Comparison of ENCODE assay signal across 22 cellular contexts in the genomic region with DNA sequence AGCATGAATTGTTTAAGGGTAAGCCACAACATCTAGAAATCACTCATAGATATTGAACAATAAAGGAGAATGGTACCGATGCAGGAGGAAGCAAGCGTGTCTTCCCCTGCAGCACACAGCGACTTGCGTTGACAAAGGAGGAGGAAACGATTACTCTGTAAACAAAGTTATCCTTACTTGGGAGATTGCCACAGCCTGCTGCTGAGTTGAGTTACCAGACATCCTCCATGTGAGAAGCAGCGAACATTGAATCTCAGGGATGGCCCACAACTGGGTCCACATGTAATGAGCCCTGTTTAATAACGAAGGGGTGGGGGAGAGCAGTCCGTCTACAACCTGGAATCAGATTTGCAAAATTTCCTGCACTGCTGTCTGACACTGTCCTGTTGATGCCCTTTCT. TPM values are rescaled to one million over a fixed set of nuclear protein-coding genes. Genes with fewer than 3 reads are reported as not detected.
A peak's percentile ranks its signal among the peaks of the same experiment; 100 is the strongest.
DNase-seq lines count a peak whose midpoint lies in the region; ATAC-seq and TF ChIP-seq lines count a peak whose summit lies in the region.
"Had no signal": no experiment of that assay in that cellular context is flagged by ENCODE, and none has a peak within 500 bp of the region (broad histone marks: within the 10 kb centered on the region; RNA-seq: fewer than 3 reads in every experiment).

No MANE protein-coding gene starts in this region.

- H3K4me3 Mint-ChIP-seq in activated naive CD4-positive, alpha-beta T cell treated with anti-CD3 and anti-CD28 coated beads, Interleukin-2, amount 10 ng/mL, durations not matched to agents 7 days and 5 days = no peak overlapping the region
- H3K4me3 Mint-ChIP-seq in activated T-helper 17 cell treated with anti-CD3 and anti-CD28 coated beads, Interleukin-2, amount 50 U/mL, for 72 hours = no peak overlapping the region
- no peak overlapping the region for H3K4me3 Mint-ChIP-seq in stimulated activated naive B cell treated with anti-CD40 and anti-IgM and Interleukin-4, amounts not matched to agents 10 μg/mL and 1 μg/mL and 100 μg/mL, for 72 hours
- H3K4me3 Mint-ChIP-seq: GM23338; memory B cell; stimulated activated memory B cell treated with anti-CD40 and anti-IgM and Interleukin-4, amounts not matched to agents 10 μg/mL and 1 μg/mL and 100 μg/mL, for 72 hours had no signal

- H3K4me1 ChIP-seq in gastrocnemius medialis = peaks cover 30 to 32% of the 10 kb centered on the region in 2 donors

- H3K4me3 ChIP-seq in gastrocnemius medialis = no peak overlapping the region
- H3K4me3 ChIP-seq: GM23338, MG63, tibial artery had no signal

- no peak for ATAC-seq in activated T-helper 17 cell treated with anti-CD3 and anti-CD28 coated beads, Interleukin-2, amount 50 U/mL, for 72 hours (replicated peaks)
- no peak for ATAC-seq in stimulated activated naive B cell treated with anti-CD40 and anti-IgM and Interleukin-4, amounts not matched to agents 10 μg/mL and 1 μg/mL and 100 μg/mL, for 72 hours (replicated peaks)
- no peak for ATAC-seq in gastrocnemius medialis
- ATAC-seq: GM23338; HepG2; stimulated activated memory B cell treated with anti-CD40 and anti-IgM and Interleukin-4, amounts not matched to agents 10 μg/mL and 1 μg/mL and 100 μg/mL, for 72 hours had no signal

- TF ChIP-seq CTCF in gastrocnemius medialis (IDR thresholded peaks at IDR 0.05 in 4 of 5, conservative IDR thresholded peaks at IDR 0.05 in 1 of 5) = no peak

- H3K36me3 ChIP-seq in gastrocnemius medialis = peaks cover 5 to 52% of the 10 kb centered on the region in 2 donors

- DNase-seq in activated naive CD4-positive, alpha-beta T cell treated with anti-CD3 and anti-CD28 coated beads, Interleukin-2, amount 10 ng/mL, durations not matched to agents 7 days and 5 days = no peak
- no peak for DNase-seq in activated naive CD4-positive, alpha-beta T cell treated with Interleukin-2 at 50 U/mL for 16 hours
- DNase-seq in iris pigment epithelial cell (ENCODE audit: low read depth) (peak; percentile 74), gastrocnemius medialis (no peak), DMS114 treated with DMSO at 0.1 percent for 48 hours (lab: John Stamatoyannopoulos, UW; ENCODE audit: unreplicated experiment) (no peak)
- no peak for DNase-seq in stimulated activated naive B cell treated with anti-CD40 and anti-IgM and Interleukin-4, amounts not matched to agents 10 μg/mL and 1 μg/mL and 100 μg/mL, for 72 hours
- DNase-seq in activated CD8-positive, alpha-beta memory T cell treated with anti-CD3 and anti-CD28 coated beads for 24 hours = no peak
- DNase-seq: activated CD4-positive, alpha-beta T cell treated with anti-CD3 and anti-CD28 coated beads, Interleukin-2, amount 50 U/mL, for 48 hours; CD4-positive, alpha-beta memory T cell; DND-41; hypothalamus; MG63; NCI-H1694 treated with DMSO at 0.1 percent for 48 hours; NCI-H446 treated with DMSO at 0.1 percent for 48 hours; retina had no signal

- no peaks in the 10 kb centered on the region for H3K4me1 Mint-ChIP-seq in activated naive CD4-positive, alpha-beta T cell treated with anti-CD3 and anti-CD28 coated beads, Interleukin-2, amount 10 ng/mL, durations not matched to agents 7 days and 5 days
- H3K4me1 Mint-ChIP-seq in activated T-helper 17 cell treated with anti-CD3 and anti-CD28 coated beads, Interleukin-2, amount 50 U/mL, for 72 hours = peaks cover 4% of the 10 kb centered on the region
- peaks cover 1 to 5% of the 10 kb centered on the region in 2 donors for H3K4me1 Mint-ChIP-seq in stimulated activated naive B cell treated with anti-CD40 and anti-IgM and Interleukin-4, amounts not matched to agents 10 μg/mL and 1 μg/mL and 100 μg/mL, for 72 hours

- no peak for TF ChIP-seq POLR2A in gastrocnemius medialis (IDR thresholded peaks at IDR 0.05)

- H3K27ac Mint-ChIP-seq in activated naive CD4-positive, alpha-beta T cell treated with anti-CD3 and anti-CD28 coated beads, Interleukin-2, amount 10 ng/mL, durations not matched to agents 7 days and 5 days = peak overlapping the region; percentile 22
- peak overlapping the region; percentile 30 for H3K27ac Mint-ChIP-seq in activated T-helper 17 cell treated with anti-CD3 and anti-CD28 coated beads, Interleukin-2, amount 50 U/mL, for 72 hours
- H3K27ac Mint-ChIP-seq in stimulated activated naive B cell treated with anti-CD40 and anti-IgM and Interleukin-4, amounts not matched to agents 10 μg/mL and 1 μg/mL and 100 μg/mL, for 72 hours = peak overlapping the region; percentile 62
- H3K27ac Mint-ChIP-seq: activated T-helper 2 cell treated with anti-CD3 and anti-CD28 coated beads, Interferon-gamma antibody, Interleukin-2, Interleukin-4, amounts not matched to agents 10 μg/mL and 5 μg/mL and 100 μg/mL, durations not matched to agents 14 hours and 24 hours and 36 hours; GM23338; memory B cell; stimulated activated memory B cell treated with anti-CD40 and anti-IgM and Interleukin-4, amounts not matched to agents 10 μg/mL and 1 μg/mL and 100 μg/mL, for 72 hours had no signal

- CTCF ChIA-PET in activated naive CD4-positive, alpha-beta T cell treated with anti-CD3 and anti-CD28 coated beads, Interleukin-2, amount 10 ng/mL, durations not matched to agents 7 days and 5 days (lab: Charles Lee) = no interaction called here

- intact Hi-C loops in gastrocnemius medialis (cut with DNase I; ENCODE audit: low total_unique reads) = no loop called here

- no peaks in the 10 kb centered on the region for H3K9me3 ChIP-seq in gastrocnemius medialis
- H3K9me3 ChIP-seq: MG63, tibial artery had no signal

- H3K36me3 Mint-ChIP-seq in activated naive CD4-positive, alpha-beta T cell treated with anti-CD3 and anti-CD28 coated beads, Interleukin-2, amount 10 ng/mL, durations not matched to agents 7 days and 5 days = peaks cover 42% of the 10 kb centered on the region
- H3K36me3 Mint-ChIP-seq in activated T-helper 17 cell treated with anti-CD3 and anti-CD28 coated beads, Interleukin-2, amount 50 U/mL, for 72 hours (ENCODE audit: low read depth) = peaks cover 57% of the 10 kb centered on the region
- peaks cover 22 to 42% of the 10 kb centered on the region in 2 donors for H3K36me3 Mint-ChIP-seq in stimulated activated naive B cell treated with anti-CD40 and anti-IgM and Interleukin-4, amounts not matched to agents 10 μg/mL and 1 μg/mL and 100 μg/mL, for 72 hours

- H3K27me3 ChIP-seq in gastrocnemius medialis = no peaks in the 10 kb centered on the region
- H3K27me3 ChIP-seq: MG63, tibial artery had no signal

- H3K27me3 Mint-ChIP-seq in activated naive CD4-positive, alpha-beta T cell treated with anti-CD3 and anti-CD28 coated beads, Interleukin-2, amount 10 ng/mL, durations not matched to agents 7 days and 5 days = no peaks in the 10 kb centered on the region
- H3K27me3 Mint-ChIP-seq in activated T-helper 17 cell treated with anti-CD3 and anti-CD28 coated beads, Interleukin-2, amount 50 U/mL, for 72 hours = no peaks in the 10 kb centered on the region
- no peaks in the 10 kb centered on the region for H3K27me3 Mint-ChIP-seq in stimulated activated naive B cell treated with anti-CD40 and anti-IgM and Interleukin-4, amounts not matched to agents 10 μg/mL and 1 μg/mL and 100 μg/mL, for 72 hours
- H3K27me3 Mint-ChIP-seq: CD4-positive, alpha-beta memory T cell; memory B cell; stimulated activated memory B cell treated with anti-CD40 and anti-IgM and Interleukin-4, amounts not matched to agents 10 μg/mL and 1 μg/mL and 100 μg/mL, for 72 hours had no signal

- peak overlapping the region in 2 of 4 donors; percentile 35 to 94 for H3K27ac ChIP-seq in gastrocnemius medialis
- H3K27ac ChIP-seq: tibial artery had no signal

- no peaks in the 10 kb centered on the region for H3K9me3 Mint-ChIP-seq in activated naive CD4-positive, alpha-beta T cell treated with anti-CD3 and anti-CD28 coated beads, Interleukin-2, amount 10 ng/mL, durations not matched to agents 7 days and 5 days
- H3K9me3 Mint-ChIP-seq in activated T-helper 17 cell treated with anti-CD3 and anti-CD28 coated beads, Interleukin-2, amount 50 U/mL, for 72 hours = no peaks in the 10 kb centered on the region
- no peaks in the 10 kb centered on the region for H3K9me3 Mint-ChIP-seq in stimulated activated naive B cell treated with anti-CD40 and anti-IgM and Interleukin-4, amounts not matched to agents 10 μg/mL and 1 μg/mL and 100 μg/mL, for 72 hours
- H3K9me3 Mint-ChIP-seq: activated T-helper 2 cell treated with anti-CD3 and anti-CD28 coated beads, Interferon-gamma antibody, Interleukin-2, Interleukin-4, amounts not matched to agents 10 μg/mL and 5 μg/mL and 100 μg/mL, durations not matched to agents 14 hours and 24 hours and 36 hours; CD4-positive, alpha-beta memory T cell; GM23338; memory B cell; stimulated activated memory B cell treated with anti-CD40 and anti-IgM and Interleukin-4, amounts not matched to agents 10 μg/mL and 1 μg/mL and 100 μg/mL, for 72 hours had no signal

- in situ Hi-C loops in gastrocnemius medialis (cut with MboI; ENCODE audit: low sequenced_read_pairs in 4 of 4) = no loop called here

RNA-seq across cellular contexts. Expression of a gene that starts 27.7 kb away (rescaled TPM):
- total RNA-seq in activated T-helper 17 cell treated with anti-CD3 and anti-CD28 coated beads, Interleukin-2, amount 50 U/mL, for 72 hours = 100 to 1,000 TPM in 1 of 2 donors, 10 to 100 TPM in 1; 49.5 to 122 TPM
- 100 to 1,000 TPM; 104 to 286 (median 211) TPM for total RNA-seq in gastrocnemius medialis
